In the genomic region with DNA sequence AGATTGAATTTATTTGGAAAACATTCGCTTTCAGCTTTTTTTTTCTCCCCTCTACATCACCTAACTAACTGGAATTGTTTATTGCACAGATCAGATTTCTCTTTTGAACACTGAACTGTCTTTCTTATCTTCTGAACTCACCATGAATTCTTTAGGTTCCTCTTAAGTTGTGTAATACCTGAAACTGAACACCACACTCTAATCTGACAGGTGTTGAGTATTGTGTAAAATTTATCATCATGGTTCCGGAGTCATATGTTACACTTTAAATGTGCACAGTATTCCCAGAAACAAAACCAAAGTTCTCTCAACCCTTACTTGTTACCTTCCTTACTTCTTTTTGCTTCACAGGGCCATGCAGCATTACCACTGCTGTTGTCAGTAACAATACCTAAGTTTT, we compare ENCODE assay signal across 1 cellular context.
TF ChIP-seq lines count a peak whose summit lies in the region.

No MANE protein-coding gene starts in this region.

TF ChIP-seq in HEK293, 187 proteins besides CTCF, POLR2A, EP300 and RAD21:
- TF ChIP-seq, protein P1, sequence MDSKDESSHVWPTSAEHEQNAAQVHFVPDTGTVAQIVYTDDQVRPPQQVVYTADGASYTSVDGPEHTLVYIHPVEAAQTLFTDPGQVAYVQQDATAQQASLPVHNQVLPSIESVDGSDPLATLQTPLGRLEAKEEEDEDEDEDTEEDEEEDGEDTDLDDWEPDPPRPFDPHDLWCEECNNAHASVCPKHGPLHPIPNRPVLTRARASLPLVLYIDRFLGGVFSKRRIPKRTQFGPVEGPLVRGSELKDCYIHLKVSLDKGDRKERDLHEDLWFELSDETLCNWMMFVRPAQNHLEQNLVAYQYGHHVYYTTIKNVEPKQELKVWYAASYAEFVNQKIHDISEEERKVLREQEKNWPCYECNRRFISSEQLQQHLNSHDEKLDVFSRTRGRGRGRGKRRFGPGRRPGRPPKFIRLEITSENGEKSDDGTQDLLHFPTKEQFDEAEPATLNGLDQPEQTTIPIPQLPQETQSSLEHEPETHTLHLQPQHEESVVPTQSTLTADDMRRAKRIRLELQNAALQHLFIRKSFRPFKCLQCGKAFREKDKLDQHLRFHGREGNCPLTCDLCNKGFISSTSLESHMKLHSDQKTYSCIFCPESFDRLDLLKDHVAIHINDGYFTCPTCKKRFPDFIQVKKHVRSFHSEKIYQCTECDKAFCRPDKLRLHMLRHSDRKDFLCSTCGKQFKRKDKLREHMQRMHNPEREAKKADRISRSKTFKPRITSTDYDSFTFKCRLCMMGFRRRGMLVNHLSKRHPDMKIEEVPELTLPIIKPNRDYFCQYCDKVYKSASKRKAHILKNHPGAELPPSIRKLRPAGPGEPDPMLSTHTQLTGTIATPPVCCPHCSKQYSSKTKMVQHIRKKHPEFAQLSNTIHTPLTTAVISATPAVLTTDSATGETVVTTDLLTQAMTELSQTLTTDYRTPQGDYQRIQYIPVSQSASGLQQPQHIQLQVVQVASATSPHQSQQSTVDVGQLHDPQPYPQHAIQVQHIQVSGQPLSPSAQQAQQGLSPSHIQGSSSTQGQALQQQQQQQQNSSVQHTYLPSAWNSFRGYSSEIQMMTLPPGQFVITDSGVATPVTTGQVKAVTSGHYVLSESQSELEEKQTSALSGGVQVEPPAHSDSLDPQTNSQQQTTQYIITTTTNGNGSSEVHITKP (tag by site-specific recombination; IDR thresholded peaks at IDR 0.05), result no peak
- TF ChIP-seq ZNF335 (tag by site-specific recombination; conservative IDR thresholded peaks at IDR 0.05) (0 out of 2 replicates have a peak, but pooled peaks have one; percentile 1), SCRT2 (tag by site-specific recombination; IDR thresholded peaks at IDR 0.05) (peak; percentile 74), PRDM1 (tag by site-specific recombination; IDR thresholded peaks at IDR 0.05) (0 out of 2 replicates have a peak, but pooled peaks have one; percentile 7)
